Comparison of ENCODE assay signal across 11 cellular contexts in the genomic region with DNA sequence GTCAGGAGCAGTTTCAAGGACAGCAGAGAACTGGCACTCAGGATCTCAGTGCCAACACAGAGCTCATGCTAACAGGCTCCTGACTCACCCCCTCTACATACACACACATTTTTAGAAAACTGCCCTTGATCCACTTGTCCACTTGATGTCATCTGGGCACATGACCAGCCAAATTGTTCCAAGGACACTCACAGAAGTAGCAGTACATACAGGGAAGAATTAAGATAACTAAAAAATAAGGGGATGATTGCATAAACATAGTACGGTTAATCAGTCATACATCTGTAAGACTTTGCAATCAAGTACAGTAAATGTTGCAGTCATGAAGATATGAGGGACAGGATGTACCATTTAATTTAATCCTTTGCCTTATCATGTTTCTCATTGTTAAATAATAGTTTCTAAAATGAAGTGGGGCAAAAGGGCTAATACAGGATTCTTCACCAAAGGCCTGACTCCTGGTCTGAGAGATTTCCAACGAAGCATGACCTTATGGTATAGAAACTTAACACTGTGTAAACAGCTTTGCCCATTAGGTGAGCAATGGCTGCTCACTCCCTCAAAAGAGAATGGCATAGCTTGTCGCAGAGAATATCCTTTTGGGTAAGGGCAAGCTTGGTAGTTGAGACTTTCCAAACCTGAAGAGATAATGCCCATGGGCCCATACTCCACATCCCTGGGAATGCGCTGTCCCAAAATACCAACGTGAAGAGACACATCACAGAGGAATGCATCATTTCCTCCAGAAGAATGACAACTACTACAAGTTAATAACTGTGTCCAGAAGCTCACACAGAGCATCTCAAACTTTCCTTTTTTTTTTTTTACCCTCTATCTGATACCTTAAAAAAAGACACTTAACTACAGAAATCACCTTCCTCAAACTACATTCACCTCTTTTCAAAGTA.
DNase-seq lines count a peak whose midpoint lies in the region; ATAC-seq and TF ChIP-seq lines count a peak whose summit lies in the region.
"Had no signal": no experiment of that assay in that cellular context is flagged by ENCODE, and none has a peak within 500 bp of the region (broad histone marks: within the 10 kb centered on the region; RNA-seq: fewer than 3 reads in every experiment).

No MANE protein-coding gene starts in this region.

- H3K27ac ChIP-seq in GM23248, result peak overlapping the region; percentile 58
- no peak overlapping the region for H3K27ac ChIP-seq in Panc1 (ENCODE audit: low read length)
- peak overlapping the region; percentile 78 for H3K27ac ChIP-seq in psoas muscle
- H3K27ac ChIP-seq: RWPE1 had no signal

- WGBS in GM23248 (ENCODE audit: low coverage in 1 of 2, low lambda C conversion rate in 2 of 2, missing lambda C conversion rate in 2 of 2), 2 experiments, result 45 to 48% methylated on average over 5 of the region's 5 CpGs
- WGBS in psoas muscle, 3 donors, result 44 to 62% (median 46%) methylated on average over 5 of the region's 5 CpGs

- H3K9me2 ChIP-seq in GM23248 (ENCODE audit: insufficient read depth), result no peaks in the 10 kb centered on the region

- DNase-seq in GM23248 (peak; percentile 78), Panc1 (ENCODE audit: low read depth, low spot score) (no peak), fibroblast of the aortic adventitia (ENCODE audit: low read depth) (peak; percentile 49), psoas muscle (peak; percentile 49 to 65), SW 1271 (lab: John Stamatoyannopoulos, UW) (no peak), left colon (no peak)
- DNase-seq: activated naive CD4-positive, alpha-beta T cell treated with Interleukin-2 at 50 U/mL for 16 hours; H9 had no signal

- H3K79me2 ChIP-seq in GM23248 (ENCODE audit: insufficient read depth), result peaks cover 7% of the 10 kb centered on the region; the same call in 1 of the 2 replicates

- H3K27me3 ChIP-seq in GM23248 (replicated peaks; ENCODE audit: insufficient read depth), result no peaks in the 10 kb centered on the region
- H3K27me3 ChIP-seq in Panc1 (ENCODE audit: control insufficient read depth, insufficient read depth, low read length), result no peaks in the 10 kb centered on the region
- H3K27me3 ChIP-seq in psoas muscle (ENCODE audit: insufficient read depth in 3 of 3, low read length in 2 of 3), result no peaks in the 10 kb centered on the region

- no peak for ATAC-seq in Panc1
- ATAC-seq in psoas muscle, result peak; percentile 86 to 90 (median 88)
- ATAC-seq in left colon, result no peak
- ATAC-seq in GM18505 (IDR thresholded peaks at IDR 0.05; ENCODE audit: unreplicated experiment), result no peak
- no peak for ATAC-seq in GM18519 (IDR thresholded peaks at IDR 0.05; ENCODE audit: low FRiP score, unreplicated experiment)

- TSS peak; percentile 3 for BruUV-seq in Panc1 (replicated peaks; lab: Mats Ljungman, UMichigan)

- intact Hi-C loops in Panc1 (cut with micrococcal nuclease; ENCODE audit: unreplicated experiment), result no loop called here
- intact Hi-C loops in psoas muscle (cut with DNase I), result no loop called here
- intact Hi-C loops in left colon (cut with DNase I, micrococcal nuclease), result no loop called here

- H3K9me3 ChIP-seq in GM23248 (ENCODE audit: low read depth) (no peaks in the 10 kb centered on the region), Panc1 (ENCODE audit: control insufficient read depth, insufficient read depth, low read depth, low read length) (no peaks in the 10 kb centered on the region), psoas muscle (no peaks in the 10 kb centered on the region)

- H2AFZ ChIP-seq in GM23248, result no peak overlapping the region

- no peak overlapping the region for H3K9ac ChIP-seq in GM23248

- H3K36me3 ChIP-seq in GM23248 (ENCODE audit: low read depth) (0 out of 2 replicates have a peak, but pooled peaks cover 4% of the 10 kb centered on the region), Panc1 (ENCODE audit: control insufficient read depth, insufficient read depth, low read length) (no peaks in the 10 kb centered on the region), psoas muscle (ENCODE audit: insufficient read depth in 1 of 2, low read depth in 1 of 2) (peaks cover 0 to 15% of the 10 kb centered on the region in 2 donors)

- H3F3A ChIP-seq in GM23248 (ENCODE audit: insufficient read depth), result peaks cover 10% of the 10 kb centered on the region

- H3K4me1 ChIP-seq in GM23248 (ENCODE audit: insufficient read depth) (peaks cover 18% of the 10 kb centered on the region), Panc1 (ENCODE audit: control insufficient read depth, insufficient read depth, low read length) (no peaks in the 10 kb centered on the region), psoas muscle (peaks cover 28% of the 10 kb centered on the region)

- in situ Hi-C loops in GM23248 (cut with MboI), result no loop called here
- in situ Hi-C loops in Panc1 (cut with HindIII; ENCODE audit: low pct_unique_long_range_greater_than_20kb, low sequenced_read_pairs), result no loop called here

- no peaks in the 10 kb centered on the region for H4K20me1 ChIP-seq in GM23248 (ENCODE audit: insufficient read depth)

- peak overlapping the region; percentile 19 for H3K4me2 ChIP-seq in GM23248 (ENCODE audit: unreplicated experiment)

- TF ChIP-seq CTCF in Panc1 (IDR thresholded peaks at IDR 0.05) (no peak), fibroblast of the aortic adventitia (IDR thresholded peaks at IDR 0.05; ENCODE audit: insufficient read depth, low read length) (no peak), psoas muscle (IDR thresholded peaks at IDR 0.05) (no peak)

- TF ChIP-seq POLR2A in GM18505 (IDR thresholded peaks at IDR 0.05; ENCODE audit: borderline replicate concordance, extremely low read depth, insufficient read depth, insufficient read length), result no peak

- H3K4me3 ChIP-seq in GM23248 (no peak overlapping the region), Panc1 (ENCODE audit: low read depth in 2 of 2, low read length in 2 of 2) (no peak overlapping the region), fibroblast of the aortic adventitia (ENCODE audit: low read depth, low read length) (no peak overlapping the region), psoas muscle (no peak overlapping the region)

- POLR2A ChIA-PET in Panc1 (lab: Charles Lee), result interaction anchor here (0.6 kb wide), 1 partner anchor 28 kb away, joined by 5 read pairs; no protein-coding TSS in a partner anchor

- CTCF ChIA-PET in Panc1 (lab: Charles Lee), result interaction anchor here (0.6 to 0.7 kb wide), 2 partner anchors 121 to 153 kb away, joined by 3 read pairs; no protein-coding TSS in a partner anchor

Comparison
In these comparisons a context has a peak if more than half of its experiments do, and no peak if none do; other contexts are left out.
1. DNase-seq: peak in GM23248 (single experiment), fibroblast of the aortic adventitia (single experiment) and psoas muscle (2 of 2); none in Panc1 (single experiment), SW 1271 (0 of 2) and left colon (0 of 2).
2. ATAC-seq: peak in psoas muscle (4 of 4); none in Panc1 (single experiment), left colon (single experiment), GM18505 (single experiment) and GM18519 (single experiment).